ENCODE assay signal across 11 cellular contexts in the genomic region with DNA sequence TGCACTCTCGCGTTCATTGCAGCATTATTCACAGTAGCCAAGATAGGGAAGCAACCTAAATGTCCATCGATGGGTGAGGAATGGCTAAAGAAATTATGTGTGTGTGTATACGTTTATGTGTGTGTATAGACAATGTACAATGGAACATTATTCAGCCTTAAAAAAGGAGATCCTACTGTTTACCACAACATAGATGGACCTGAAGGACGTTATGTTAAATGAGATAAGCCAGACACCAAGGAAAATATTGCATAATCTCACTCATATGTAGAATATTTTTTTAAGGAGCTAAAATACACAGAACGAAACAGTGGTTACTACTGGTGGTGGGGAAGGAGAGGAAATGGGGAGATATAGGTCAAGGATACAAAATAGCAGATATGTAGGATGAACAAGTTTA. TPM values are rescaled to one million over a fixed set of nuclear protein-coding genes. Genes with fewer than 3 reads are reported as not detected.
DNase-seq lines count a peak whose midpoint lies in the region; TF ChIP-seq lines count a peak whose summit lies in the region.
"Had no signal": no experiment of that assay in that cellular context is flagged by ENCODE, and none has a peak within 500 bp of the region (broad histone marks: within the 10 kb centered on the region; RNA-seq: fewer than 3 reads in every experiment).

No MANE protein-coding gene starts in this region.

- H3K4me2 ChIP-seq in OCI-LY1 (ENCODE audit: low read length) (peak overlapping the region; percentile 87), mammary epithelial cell (ENCODE audit: insufficient read depth, low read depth, low read length) (peak overlapping the region; percentile 81)

- H3K4me3 ChIP-seq in OCI-LY1 (ENCODE audit: low read depth, low read length, poor library complexity, severe bottlenecking) (peak overlapping the region; percentile 96), mammary epithelial cell (replicated peaks in 1 of 3; ENCODE audit: insufficient read depth in 1 of 3, low read depth in 2 of 3, low read length in 3 of 3) (no peak overlapping the region)

- H2AFZ ChIP-seq in OCI-LY1 (ENCODE audit: low read length) (no peak overlapping the region), mammary epithelial cell (ENCODE audit: low read depth, low read length) (no peak overlapping the region)

- H3K27ac Mint-ChIP-seq in activated CD4-positive, alpha-beta T cell treated with anti-CD3 and anti-CD28 coated beads, Interleukin-2, amount 10 ng/mL, durations not matched to agents 7 days and 5 days, result peak overlapping the region; percentile 97
- H3K27ac Mint-ChIP-seq in osteocyte (ENCODE audit: unreplicated experiment), result peak overlapping the region; percentile 88

- H3K79me2 ChIP-seq in OCI-LY1 (ENCODE audit: insufficient read depth, low read length), result peaks cover 69% of the 10 kb centered on the region
- peaks cover 74% of the 10 kb centered on the region for H3K79me2 ChIP-seq in mammary epithelial cell (ENCODE audit: insufficient read depth, low read length)

- H3K27ac ChIP-seq in OCI-LY1 (ENCODE audit: low read depth, low read length, poor library complexity, severe bottlenecking) (no peak overlapping the region), mammary epithelial cell (ENCODE audit: insufficient read depth, low read depth, low read length) (no peak overlapping the region)

- in situ Hi-C loops in mammary epithelial cell (cut with MboI; ENCODE audit: low sequenced_read_pairs in 2 of 2), result no loop called here

- BruUV-seq in mammary epithelial cell (replicated peaks; lab: Mats Ljungman, UMichigan), result no TSS peak

- H3K4me1 ChIP-seq in OCI-LY1 (ENCODE audit: insufficient read depth, low read length, severe bottlenecking) (peaks cover 42% of the 10 kb centered on the region), mammary epithelial cell (ENCODE audit: insufficient read depth, low read length) (peaks cover 30% of the 10 kb centered on the region)

- H3K9me3 Mint-ChIP-seq in activated CD4-positive, alpha-beta T cell treated with anti-CD3 and anti-CD28 coated beads, Interleukin-2, amount 10 ng/mL, durations not matched to agents 7 days and 5 days, result peaks cover 4% of the 10 kb centered on the region
- H3K9me3 Mint-ChIP-seq in osteocyte (ENCODE audit: unreplicated experiment), result no peaks in the 10 kb centered on the region

- H3K9me2 ChIP-seq in OCI-LY1 (ENCODE audit: low read depth, low read length), result no peaks in the 10 kb centered on the region

- H3K4me1 Mint-ChIP-seq in activated CD4-positive, alpha-beta T cell treated with anti-CD3 and anti-CD28 coated beads, Interleukin-2, amount 10 ng/mL, durations not matched to agents 7 days and 5 days, result peaks cover 75% of the 10 kb centered on the region
- H3K4me1 Mint-ChIP-seq in osteocyte (ENCODE audit: unreplicated experiment), result peaks cover 43% of the 10 kb centered on the region

- H3K36me3 ChIP-seq in OCI-LY1 (ENCODE audit: insufficient read depth, low read length) (peaks cover 33% of the 10 kb centered on the region), mammary epithelial cell (ENCODE audit: insufficient read depth, low read length) (no peaks in the 10 kb centered on the region)

- no peak for DNase-seq in activated CD4-positive, alpha-beta T cell treated with anti-CD3 and anti-CD28 coated beads, Interleukin-2, amount 10 ng/mL, durations not matched to agents 7 days and 5 days
- no peak for DNase-seq in activated CD4-positive, alpha-beta T cell treated with anti-CD3 and anti-CD28 coated beads, Interleukin-2, amount 50 U/mL, for 48 hours
- no peak for DNase-seq in mammary epithelial cell
- DNase-seq in osteocyte (ENCODE audit: extremely low spot score, unreplicated experiment), result no peak
- no peak for DNase-seq in NCI-H2107 treated with DMSO at 0.1 percent for 48 hours (lab: John Stamatoyannopoulos, UW; ENCODE audit: unreplicated experiment)
- DNase-seq in H4 (ENCODE audit: low spot score), result no peak
- no peak for DNase-seq in NCI-H748 treated with DMSO at 0.1 percent for 48 hours (lab: John Stamatoyannopoulos, UW)
- DNase-seq: activated effector memory CD4-positive, alpha-beta T cell treated with anti-CD3 and anti-CD28 coated beads, Interleukin-2, amount 50 U/mL, for 16 hours; dorsolateral prefrontal cortex; NCI-H1694 had no signal

- 98% methylated on average over 6 of the region's 6 CpGs for WGBS in mammary epithelial cell (ENCODE audit: low coverage, missing lambda C conversion rate)

- dilution Hi-C loops in mammary epithelial cell (cut with HindIII; ENCODE audit: low sequenced_read_pairs), result no loop called here

- peaks cover 49% of the 10 kb centered on the region for H3K36me3 Mint-ChIP-seq in activated CD4-positive, alpha-beta T cell treated with anti-CD3 and anti-CD28 coated beads, Interleukin-2, amount 10 ng/mL, durations not matched to agents 7 days and 5 days (ENCODE audit: low read depth)
- peaks cover 2% of the 10 kb centered on the region for H3K36me3 Mint-ChIP-seq in osteocyte (ENCODE audit: unreplicated experiment)

- peak overlapping the region; percentile 95 for H3K4me3 Mint-ChIP-seq in activated CD4-positive, alpha-beta T cell treated with anti-CD3 and anti-CD28 coated beads, Interleukin-2, amount 10 ng/mL, durations not matched to agents 7 days and 5 days
- peak overlapping the region; percentile 90 for H3K4me3 Mint-ChIP-seq in osteocyte (ENCODE audit: unreplicated experiment)

- H3F3A ChIP-seq in OCI-LY1 (ENCODE audit: insufficient read depth, low read length), result no peaks in the 10 kb centered on the region

- H3K9me3 ChIP-seq in OCI-LY1 (ENCODE audit: low read length) (no peaks in the 10 kb centered on the region), mammary epithelial cell (replicated peaks; ENCODE audit: insufficient read depth, low read length) (no peaks in the 10 kb centered on the region)

- TF ChIP-seq CTCF in OCI-LY1 (IDR thresholded peaks at IDR 0.05; ENCODE audit: low read length) (no peak), mammary epithelial cell (conservative IDR thresholded peaks at IDR 0.05 in 1 of 2, IDR thresholded peaks at IDR 0.05 in 1 of 2; ENCODE audit: extremely low read depth in 1 of 2, insufficient read depth in 1 of 2, low read depth in 1 of 2, low read length in 2 of 2) (no peak), osteocyte (IDR thresholded peaks at IDR 0.05) (no peak)

- H3K27me3 ChIP-seq in OCI-LY1 (ENCODE audit: insufficient read depth, low read length) (no peaks in the 10 kb centered on the region), mammary epithelial cell (ENCODE audit: insufficient read depth, low read length) (no peaks in the 10 kb centered on the region)
- H3K27me3 ChIP-seq: dorsolateral prefrontal cortex had no signal

- CTCF ChIA-PET in activated CD4-positive, alpha-beta T cell treated with anti-CD3 and anti-CD28 coated beads, Interleukin-2, amount 10 ng/mL, durations not matched to agents 7 days and 5 days (lab: Charles Lee), result interaction anchor here (0.7 to 1.6 kb wide), 6 partner anchors 11 to 84 kb away, joined by 3 to 6 read pairs (median 3); no protein-coding TSS in a partner anchor
- CTCF ChIA-PET in mammary epithelial cell (lab: Charles Lee; ENCODE audit: low non-redundant PET), result no interaction called here

- POLR2A ChIA-PET in activated CD4-positive, alpha-beta T cell treated with anti-CD3 and anti-CD28 coated beads, Interleukin-2, amount 10 ng/mL, durations not matched to agents 7 days and 5 days (lab: Charles Lee), result no interaction called here

- H3K9ac ChIP-seq in OCI-LY1 (ENCODE audit: low read length), result no peak overlapping the region
- H3K9ac ChIP-seq in mammary epithelial cell (ENCODE audit: insufficient read depth, low read length), result no peak overlapping the region

- H4K20me1 ChIP-seq in OCI-LY1 (ENCODE audit: insufficient read depth, low read length) (peaks cover 3% of the 10 kb centered on the region; the same call in 1 of the 2 replicates), mammary epithelial cell (ENCODE audit: insufficient read depth, low read length) (no peaks in the 10 kb centered on the region)

- no peaks in the 10 kb centered on the region for H3K27me3 Mint-ChIP-seq in activated CD4-positive, alpha-beta T cell treated with anti-CD3 and anti-CD28 coated beads, Interleukin-2, amount 10 ng/mL, durations not matched to agents 7 days and 5 days
- H3K27me3 Mint-ChIP-seq in osteocyte (ENCODE audit: unreplicated experiment), result no peaks in the 10 kb centered on the region

- intact Hi-C loops in mammary epithelial cell (cut with micrococcal nuclease), result loop anchor here (5.0 kb wide), 2 partner anchors 61 to 81 kb away; no protein-coding TSS in a partner anchor

RNA-seq across cellular contexts. Expression of a gene that starts 2.4 kb away (rescaled TPM):
- 100 to 1,000 TPM; 151 to 204 TPM for total RNA-seq in activated CD4-positive, alpha-beta T cell treated with anti-CD3 and anti-CD28 coated beads, Interleukin-2, amount 10 ng/mL, durations not matched to agents 7 days and 5 days
- 10 to 100 TPM; 35.2 to 56.5 TPM for total RNA-seq in mammary epithelial cell
- 23.4 TPM for polyA plus RNA-seq in mammary epithelial cell
- 49.3 TPM for polyA minus RNA-seq in mammary epithelial cell
- 38.7 and 40.4 TPM in 2 replicates for total RNA-seq in osteocyte
- total RNA-seq in H4 (2014; rRNA removed; shearing (Covaris generic)), result 26.4 and 41.3 TPM in 2 replicates
